Comparison of ENCODE assay signal across 8 cellular contexts in genomic region chr3:138946554-138947302, GRCh38. TPM values are rescaled to one million over a fixed set of nuclear protein-coding genes. Genes with fewer than 3 reads are reported as not detected.
DNase-seq lines count a peak whose midpoint lies in the region; ATAC-seq and TF ChIP-seq lines count a peak whose summit lies in the region.

Gene FOXL2 (minus strand): TSS chr3:138947137. CDS start chr3:138946722, 415 bp downstream.
Gene FOXL2NB (plus strand): TSS chr3:138947217. CDS start chr3:138947365, 148 bp downstream.

- H3K79me1 ChIP-seq in mesendoderm (ENCODE audit: low read length), result no peaks in the 10 kb centered on the region

- no peak within 1 kb of the TSS for H2BK15ac ChIP-seq in mesendoderm (replicated peaks; ENCODE audit: low read depth)

- DNase-seq in ELF-1 (ENCODE audit: low read depth, low spot score), result peak; percentile 67
- peak; percentile 9 for DNase-seq in NCI-H526 treated with DMSO at 0.1 percent for 48 hours (lab: John Stamatoyannopoulos, UW)
- peak; percentile 70 for DNase-seq in choroid plexus epithelial cell (ENCODE audit: low read depth)
- DNase-seq in mesendoderm, result peak; percentile 87
- DNase-seq in vagina (ENCODE audit: extremely low spot score in 2 of 2), result no peak
- DNase-seq in anterior cingulate cortex (lab: John Stamatoyannopoulos, UW), result no peak
- no peak for DNase-seq in foreskin melanocyte

- H3K9ac ChIP-seq in mesendoderm (ENCODE audit: low read length), result peak within 1 kb of the TSS; percentile 58

- H3K4me1 ChIP-seq in mesendoderm (ENCODE audit: control insufficient read depth, low read depth, low read length) (peaks cover 4% of the 10 kb centered on the region), vagina (peaks cover 43% of the 10 kb centered on the region)

- no peak within 1 kb of the TSS for H3K23ac ChIP-seq in mesendoderm (ENCODE audit: low read length)

- H3K27me3 ChIP-seq in mesendoderm (ENCODE audit: insufficient read depth, low read length, poor library complexity) (peaks cover 53% of the 10 kb centered on the region), vagina (peaks cover 11% of the 10 kb centered on the region)

- H3K4ac ChIP-seq in mesendoderm (ENCODE audit: low read depth, low read length), result no peak within 1 kb of the TSS

- H2BK120ac ChIP-seq in mesendoderm (ENCODE audit: low read depth, low read length), result no peak within 1 kb of the TSS

- TF ChIP-seq POLR2A in vagina (IDR thresholded peaks at IDR 0.05), result peak in 1 of 2 donors; percentile 20

- H3K9me3 ChIP-seq in vagina, result no peaks in the 10 kb centered on the region

- H3K56ac ChIP-seq in mesendoderm (ENCODE audit: low read length), result peak within 1 kb of the TSS; percentile 61

- peak within 1 kb of the TSS; percentile 44 for H3K4me2 ChIP-seq in mesendoderm (ENCODE audit: low read length)

- intact Hi-C loops in vagina (cut with DNase I), result no loop called here

- no peak within 1 kb of the TSS for H2BK5ac ChIP-seq in mesendoderm (ENCODE audit: low read length)

- H3K27ac ChIP-seq in mesendoderm (ENCODE audit: low read depth, low read length) (no peak within 1 kb of the TSS), vagina (peak within 1 kb of the TSS; percentile 66)

- no peak for ATAC-seq in HG03469 (IDR thresholded peaks at IDR 0.05; ENCODE audit: unreplicated experiment)

- peak within 1 kb of the TSS; percentile 50 for H3K4me3 ChIP-seq in choroid plexus epithelial cell (ENCODE audit: low read depth, low read length)
- peak within 1 kb of the TSS; percentile 13 for H3K4me3 ChIP-seq in mesendoderm (ENCODE audit: low read length)
- H3K4me3 ChIP-seq in vagina, result peak within 1 kb of the TSS; percentile 45 to 59

- no peak within 1 kb of the TSS for H4K8ac ChIP-seq in mesendoderm (ENCODE audit: low read depth, low read length)

- TF ChIP-seq CTCF in choroid plexus epithelial cell (conservative IDR thresholded peaks at IDR 0.05; ENCODE audit: low read depth, low read length) (no peak), vagina (IDR thresholded peaks at IDR 0.05) (no peak)

- H3K18ac ChIP-seq in mesendoderm (ENCODE audit: low read length), result peak within 1 kb of the TSS; percentile 29

- no CpG with 5 or more reads among the region's 74 CpGs for WGBS in mesendoderm (ENCODE audit: extremely low coverage, insufficient coverage, low lambda C conversion rate)

- no peak within 1 kb of the TSS for H2AK5ac ChIP-seq in mesendoderm (ENCODE audit: low read length)

- no peaks in the 10 kb centered on the region for H3K36me3 ChIP-seq in mesendoderm (ENCODE audit: control insufficient read depth, insufficient read depth, low read length)
- H3K36me3 ChIP-seq in vagina, result no peaks in the 10 kb centered on the region

- no peak within 1 kb of the TSS for H4K5ac ChIP-seq in mesendoderm (ENCODE audit: low read length)

- no peaks in the 10 kb centered on the region for H3K79me2 ChIP-seq in mesendoderm (ENCODE audit: control insufficient read depth, insufficient read depth, low read length)

RNA-seq across cellular contexts. Expression of gene FOXL2, which starts in this region (rescaled TPM):
- polyA plus RNA-seq in mesendoderm (2013, experiment 1 of 2), result 0.65 TPM
- 0.60 TPM for polyA plus RNA-seq in mesendoderm (2013, experiment 2 of 2)
- 1.5 TPM for total RNA-seq in vagina

RNA-seq across cellular contexts. Expression of gene FOXL2NB, which starts in this region (rescaled TPM):
- polyA plus RNA-seq in mesendoderm (2013, experiment 1 of 2), result 0.74 TPM
- 0.88 TPM for polyA plus RNA-seq in mesendoderm (2013, experiment 2 of 2)
- 1.5 TPM for total RNA-seq in vagina

Comparison
In these comparisons a context has a peak if more than half of its experiments do, and no peak if none do; other contexts are left out.
1. DNase-seq: peak in ELF-1 (single experiment), NCI-H526 treated with DMSO at 0.1 percent for 48 hours (single experiment), choroid plexus epithelial cell (single experiment) and mesendoderm (single experiment); none in vagina (0 of 2), anterior cingulate cortex (0 of 58) and foreskin melanocyte (single experiment).
2. Peak in every context shown above with its lines, with median percentiles within 50 percentile points of each other: H3K4me3 ChIP-seq.